In the genomic region with DNA sequence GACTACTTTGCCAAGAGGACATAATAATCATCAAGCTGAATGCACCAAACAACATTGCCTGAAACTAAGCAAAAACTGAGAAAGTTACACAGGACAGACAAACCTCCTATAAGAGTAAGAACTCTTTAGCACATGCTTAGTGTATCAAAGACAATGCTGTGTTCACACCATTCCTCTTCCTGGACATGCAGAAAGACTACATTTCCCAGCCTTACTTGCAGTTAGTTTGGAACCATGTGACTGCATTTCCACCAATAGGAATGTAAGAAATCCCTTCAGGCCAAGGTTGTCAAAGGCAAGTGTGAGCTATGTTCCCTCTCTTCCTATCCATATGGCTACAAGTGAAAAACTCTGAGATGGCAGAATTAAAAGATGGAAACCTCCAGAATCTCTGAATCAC, we compare ENCODE assay signal across 13 cellular contexts. TPM values are rescaled to one million over a fixed set of nuclear protein-coding genes. Genes with fewer than 3 reads are reported as not detected.
DNase-seq lines count a peak whose midpoint lies in the region; ATAC-seq, FAIRE-seq and TF ChIP-seq lines count a peak whose summit lies in the region.
"Not testable (repeated sequence)": the region's sequence is repeated elsewhere in the genome, so short reads cannot be mapped to it uniquely, and the experiment has no call there.
"Had no signal": no experiment of that assay in that cellular context is flagged by ENCODE, and none has a peak within 500 bp of the region (broad histone marks: within the 10 kb centered on the region; RNA-seq: fewer than 3 reads in every experiment).

No MANE protein-coding gene starts in this region.

- not testable (repeated sequence) for TF ChIP-seq POLR2A in HCT116 (IDR thresholded peaks at IDR 0.05; ENCODE audit: borderline replicate concordance, extremely low read depth, insufficient read depth, insufficient read length); K562 (conservative IDR thresholded peaks at IDR 0.05); H1 (IDR thresholded peaks at IDR 0.05; ENCODE audit: control extremely low read depth in 1 of 2, low read depth in 2 of 2, low read length in 2 of 2)

- H3K4me3 ChIP-seq in HCT116 (replicated peaks in 1 of 2; ENCODE audit: low read depth in 1 of 2, low read length in 2 of 2); K562; H1 (ENCODE audit: extremely low read depth in 1 of 4, insufficient read depth in 2 of 4, low read depth in 3 of 4, low read length in 4 of 4): not testable (repeated sequence)

- POLR2A ChIA-PET in HCT116 (lab: Charles Lee); K562 (lab: Yijun Ruan, JAX); H1 (lab: Charles Lee; ENCODE audit: partially characterized antibody): not testable (repeated sequence)

- H3K18ac ChIP-seq in H1 (ENCODE audit: extremely low read depth, low read length) = not testable (repeated sequence)

- not testable (repeated sequence) for H3K23ac ChIP-seq in H1 (ENCODE audit: insufficient read length)

- H3K27ac ChIP-seq in HCT116 (ENCODE audit: low read depth, low read length); K562 (ENCODE audit: extremely low read depth, low read depth, low read length); H1 (ENCODE audit: low read depth, low read length): not testable (repeated sequence)

- not testable (repeated sequence) for H4K8ac ChIP-seq in H1 (ENCODE audit: extremely low read depth, insufficient read depth, low read length)

- H3K9me3 ChIP-seq in HCT116 (ENCODE audit: control insufficient read depth in 1 of 2, insufficient read depth in 1 of 2, low read depth in 1 of 2, low read length in 2 of 2); K562 (replicated peaks; ENCODE audit: control insufficient read depth, insufficient read depth, low read depth, low read length); H1 (ENCODE audit: insufficient read depth in 2 of 2, low read depth in 1 of 2, low read length in 1 of 2): not testable (repeated sequence)

- H2BK20ac ChIP-seq in H1 (ENCODE audit: low read length) = not testable (repeated sequence)

- CTCF ChIA-PET in HCT116 (lab: Charles Lee); K562 (lab: Yijun Ruan, JAX; ENCODE audit: low intra/inter-chr PET ratio); H1 (lab: Charles Lee; ENCODE audit: partially characterized antibody): not testable (repeated sequence)

- not testable (repeated sequence) for H3K79me2 ChIP-seq in HCT116 (ENCODE audit: insufficient read depth, low read length); K562 (ENCODE audit: control insufficient read depth, insufficient read depth, low read length); H1 (ENCODE audit: control insufficient read depth in 1 of 2, insufficient read depth in 2 of 2, low read length in 2 of 2)

- not testable (repeated sequence) for H3K9ac ChIP-seq in HCT116 (ENCODE audit: low read length); K562 (ENCODE audit: insufficient read depth in 1 of 2, low read depth in 2 of 2, low read length in 2 of 2); H1 (replicated peaks in 1 of 4; ENCODE audit: extremely low read depth in 1 of 4, low read depth in 3 of 4, low read length in 3 of 4)

- not testable (repeated sequence) for H4K5ac ChIP-seq in H1 (ENCODE audit: insufficient read length, low read depth, low read length)

- not testable (repeated sequence) for H3K56ac ChIP-seq in H1 (replicated peaks; ENCODE audit: insufficient read length, low read depth, low read length)

- BruUV-seq in HCT116 (replicated peaks; lab: Mats Ljungman, UMichigan); K562 (replicated peaks; lab: Mats Ljungman, UMichigan): not testable (repeated sequence)

- not testable (repeated sequence) for H2AFZ ChIP-seq in HCT116 (ENCODE audit: low read depth, low read length, poor library complexity, severe bottlenecking); K562 (ENCODE audit: low read depth, low read length); H1 (ENCODE audit: low read length)

- not testable (repeated sequence) for H3K4ac ChIP-seq in H1 (replicated peaks; ENCODE audit: insufficient read length, low read depth, low read length)

- H2BK120ac ChIP-seq in H1 (replicated peaks; ENCODE audit: low read depth, low read length) = not testable (repeated sequence)

- not testable (repeated sequence) for ATAC-seq in HCT116, K562

- H3K4me1 ChIP-seq in HCT116 (ENCODE audit: control insufficient read depth in 1 of 2, insufficient read depth in 2 of 2, low read length in 2 of 2); K562 (replicated peaks in 1 of 2; ENCODE audit: control insufficient read depth in 2 of 2, insufficient read depth in 2 of 2, low read length in 2 of 2); H1 (replicated peaks in 1 of 4; ENCODE audit: control insufficient read depth in 3 of 4, insufficient read depth in 4 of 4, low read length in 3 of 4): not testable (repeated sequence)

- not testable (repeated sequence) for FAIRE-seq in K562 (lab: Jason Lieb, UNC); H1 (lab: Jason Lieb, UNC)

- not testable (repeated sequence) for H2BK5ac ChIP-seq in H1 (ENCODE audit: low read depth, low read length)

- H3K4me2 ChIP-seq in HCT116 (ENCODE audit: low read length); K562 (ENCODE audit: insufficient read depth, low read length); H1 (ENCODE audit: insufficient read depth in 1 of 2, low read depth in 2 of 2, low read length in 2 of 2): not testable (repeated sequence)

- TF ChIP-seq CTCF in HCT116 (IDR thresholded peaks at IDR 0.05 in 2 of 3, conservative IDR thresholded peaks at IDR 0.05 in 1 of 3; ENCODE audit: borderline replicate concordance in 1 of 3, insufficient read depth in 1 of 3, low read depth in 2 of 3, low read length in 2 of 3); K562 (IDR thresholded peaks at IDR 0.05 in 2 of 3, conservative IDR thresholded peaks at IDR 0.05 in 1 of 3; ENCODE audit: insufficient read depth in 2 of 3, low read depth in 1 of 3, low read length in 3 of 3); H1 (IDR thresholded peaks at IDR 0.05; ENCODE audit: control extremely low read depth in 1 of 3, insufficient read depth in 1 of 3, low read depth in 1 of 3, low read length in 3 of 3): not testable (repeated sequence)

- H3K27me3 ChIP-seq in HCT116 (ENCODE audit: insufficient read depth, low read length); H1 (replicated peaks in 1 of 4; ENCODE audit: control insufficient read depth in 3 of 4, extremely low read depth in 1 of 4, insufficient read depth in 3 of 4, low read length in 3 of 4): not testable (repeated sequence)
- H3K27me3 ChIP-seq in K562 (ENCODE audit: control insufficient read depth in 2 of 2, insufficient read depth in 2 of 2, low read length in 2 of 2) = peaks cover 5 to 17% of the 10 kb centered on the region in 2 experiments; a peak in 3 of 5 replicates

- not testable (repeated sequence) for H4K91ac ChIP-seq in H1 (replicated peaks; ENCODE audit: insufficient read length, low read length)

- TF ChIP-seq EP300 in K562 (IDR thresholded peaks at IDR 0.05; ENCODE audit: low read length); H1 (IDR thresholded peaks at IDR 0.05; ENCODE audit: borderline replicate concordance in 1 of 2, low read depth in 2 of 2, low read length in 2 of 2): not testable (repeated sequence)

- H4K20me1 ChIP-seq in HCT116 (ENCODE audit: insufficient read depth); K562 (replicated peaks; ENCODE audit: control insufficient read depth, insufficient read depth, low read length); H1 (replicated peaks in 1 of 2; ENCODE audit: control insufficient read depth in 1 of 2, insufficient read depth in 2 of 2, low read length in 2 of 2): not testable (repeated sequence)

- H3K9me2 ChIP-seq in HCT116 (ENCODE audit: insufficient read depth) = not testable (repeated sequence)

- not testable (repeated sequence) for DNase-seq in HCT116 (ENCODE audit: low read depth, low spot score); K562 (ENCODE audit: extremely low read depth in 1 of 4, low spot score in 3 of 4); H1 (ENCODE audit: low read depth in 1 of 2, low spot score in 2 of 2)
- DNase-seq in HT1080 (ENCODE audit: low read depth) (peak; percentile 1), NCI-H2171 treated with DMSO at 0.1 percent for 48 hours (lab: John Stamatoyannopoulos, UW) (peak; percentile 7), RKO (ENCODE audit: low spot score) (peak; percentile 11)

- RAD21 ChIA-PET in HCT116 (lab: Charles Lee; ENCODE audit: low non-redundant PET in 1 of 2, low total read pairs in 2 of 2, uncharacterized antibody in 2 of 2, unreplicated experiment in 2 of 2) = not testable (repeated sequence)

- not testable (repeated sequence) for H3K23me2 ChIP-seq in H1 (ENCODE audit: low read depth, low read length)

- intact Hi-C loops in HCT116 (cut with micrococcal nuclease); K562 (cut with micrococcal nuclease): not testable (repeated sequence)

- not testable (repeated sequence) for H3K9me1 ChIP-seq in K562 (ENCODE audit: control insufficient read depth, insufficient read depth, low read length)

- H2BK12ac ChIP-seq in H1 (ENCODE audit: low read depth, low read length) = not testable (repeated sequence)

- in situ Hi-C loops in K562 (cut with MboI) = not testable (repeated sequence)

- not testable (repeated sequence) for TF ChIP-seq RAD21 in HCT116 (IDR thresholded peaks at IDR 0.05; ENCODE audit: low read depth); K562 (CRISPR knock-in tag; conservative IDR thresholded peaks at IDR 0.05 in 1 of 2, IDR thresholded peaks at IDR 0.05 in 1 of 2); H1 (IDR thresholded peaks at IDR 0.05 in 1 of 2, conservative IDR thresholded peaks at IDR 0.05 in 1 of 2; ENCODE audit: low read depth in 2 of 2, low read length in 2 of 2)

- H3K79me1 ChIP-seq in H1 (ENCODE audit: low read depth, low read length) = not testable (repeated sequence)

- H3K36me3 ChIP-seq in HCT116 (ENCODE audit: control insufficient read depth in 1 of 2, insufficient read depth in 2 of 2, low read length in 2 of 2); K562 (ENCODE audit: control insufficient read depth, insufficient read depth, low read length); H1 (ENCODE audit: control insufficient read depth in 2 of 4, insufficient read depth in 4 of 4, low read length in 3 of 4): not testable (repeated sequence)

- not testable (repeated sequence) for H2AK5ac ChIP-seq in H1 (ENCODE audit: low read depth, low read length)

- H3K14ac ChIP-seq in H1 (ENCODE audit: insufficient read length) = not testable (repeated sequence)

- H2BK15ac ChIP-seq in H1 (ENCODE audit: low read length) = not testable (repeated sequence)

RNA-seq across cellular contexts. Expression of a gene that starts 52.6 kb away (rescaled TPM):
- not detected for total RNA-seq in HCT116 (2021; ENCODE audit: unreplicated experiment)
- polyA plus RNA-seq in HCT116 (2012) = not detected in 2 replicates
- total RNA-seq in HT1080 (2014; rRNA removed; shearing (Covaris generic)) = not detected in 2 replicates
- polyA plus RNA-seq in HT1080 (2015; cell fraction: cytosol; rRNA removed) = not detected in 2 replicates
- not detected in 2 replicates for polyA plus RNA-seq in HT1080 (2015; cell fraction: nucleus; rRNA removed)
- total RNA-seq in K562 (2011; cell fraction: chromatin; rRNA removed; ENCODE audit: low replicate concordance) = not detected in 2 replicates
- total RNA-seq in K562 (2011; cell fraction: nucleolus; rRNA removed) = not detected in 2 replicates
- not detected in 2 replicates for total RNA-seq in K562 (2011; cell fraction: nucleoplasm; rRNA removed)
- not detected in 2 replicates for total RNA-seq in K562 (2014; rRNA removed)
- total RNA-seq in K562 (2014; rRNA removed; fragmentation: Illumina TruSeq; extraction: Trizol) = not detected in 2 replicates
- total RNA-seq in K562 (2015; rRNA removed; fragmentation: Illumina TruSeq; extraction: Trizol) = not detected in 2 replicates
- total RNA-seq in K562 (2021) = not detected in 2 replicates
- not detected in 2 replicates for polyA plus RNA-seq in K562 (2011; rRNA removed)
- polyA plus RNA-seq in K562 (2011; cell fraction: cytosol; rRNA removed) = not detected in 2 replicates
- not detected in 2 replicates for polyA plus RNA-seq in K562 (2011; cell fraction: nucleus; rRNA removed)
- not detected in 2 replicates for polyA plus RNA-seq in K562 (2012)
- polyA plus RNA-seq in K562 (2014; fragmentation: Illumina TruSeq; extraction: Trizol) = not detected in 2 replicates
- not detected for polyA plus RNA-seq in K562 (2014; fragmentation: Nextera tagmentation; extraction: Ambion mirVana)
- polyA plus RNA-seq in K562 (2014; rRNA removed) = not detected in 2 replicates
- not detected in 2 replicates for polyA minus RNA-seq in K562 (2011; rRNA and poly(A)+ RNA removed)
- not detected in 2 replicates for polyA minus RNA-seq in K562 (2011; cell fraction: cytosol; rRNA and poly(A)+ RNA removed)
- not detected in 2 replicates for polyA minus RNA-seq in K562 (2011; cell fraction: nucleus; rRNA and poly(A)+ RNA removed)
- total RNA-seq in H1 (2021; fragmentation: NEBNext Ultra II Directional; extraction: Animal tissue kit (Norgen Biotek cat#: 25700)) = not detected in 2 replicates
- polyA plus RNA-seq in H1 (2011; rRNA removed) = not detected in 2 replicates
- not detected for polyA plus RNA-seq in H1 (2011; cell fraction: cytosol; rRNA removed)
- not detected for polyA plus RNA-seq in H1 (2011; cell fraction: nucleus; rRNA removed)
- polyA plus RNA-seq in H1 (2012, experiment 1 of 2) = not detected in 4 replicates
- not detected for polyA plus RNA-seq in H1 (2012, experiment 2 of 2)
- not detected for polyA plus RNA-seq in H1 (2013, experiment 1 of 2)
- polyA plus RNA-seq in H1 (2013, experiment 2 of 2) = not detected
- not detected in 2 replicates for polyA minus RNA-seq in H1 (2011; rRNA and poly(A)+ RNA removed)
- polyA minus RNA-seq in H1 (2011; cell fraction: cytosol; rRNA and poly(A)+ RNA removed) = not detected
- not detected for polyA minus RNA-seq in H1 (2011; cell fraction: nucleus; rRNA and poly(A)+ RNA removed)
- total RNA-seq: CD4-positive, alpha-beta T cell; CD8-positive, alpha-beta memory T cell; Daoy; G401; GM23338 had no signal
- polyA plus RNA-seq: A549; CD14-positive monocyte; CD8-positive, alpha-beta memory T cell; GM23338 had no signal
